ENCODE assay signal across 8 cellular contexts in genomic region chr6:95578106-95578410, GRCh38. TPM values are rescaled to one million over a fixed set of nuclear protein-coding genes. Genes with fewer than 3 reads are reported as not detected.
DNase-seq lines count a peak whose midpoint lies in the region; ATAC-seq and TF ChIP-seq lines count a peak whose summit lies in the region.

No MANE protein-coding gene starts in this region.

- H3K9me3 Mint-ChIP-seq in activated T-cell treated with anti-CD3 and anti-CD28 coated beads, Interleukin-2, amount 50 U/mL, for 4 hours: no peaks in the 10 kb centered on the region
- peaks cover 0 to 2% (median 0%) of the 10 kb centered on the region in 9 donors for H3K9me3 Mint-ChIP-seq in naive thymus-derived CD8-positive, alpha-beta T cell

- ATAC-seq in activated T-cell treated with anti-CD3 and anti-CD28 coated beads, Interleukin-2, amount 50 U/mL, for 4 hours: peak; percentile 16 to 20
- ATAC-seq in HG02610 (IDR thresholded peaks at IDR 0.05; ENCODE audit: unreplicated experiment): peak; percentile 20
- peak; percentile 15 to 20 for ATAC-seq in naive thymus-derived CD8-positive, alpha-beta T cell

- peak overlapping the region; percentile 71 for H3K4me2 ChIP-seq in OCI-LY1 (ENCODE audit: low read length)

- H3K4me1 Mint-ChIP-seq in activated T-cell treated with anti-CD3 and anti-CD28 coated beads, Interleukin-2, amount 50 U/mL, for 4 hours (ENCODE audit: low read depth): peaks cover 46% of the 10 kb centered on the region
- peaks cover 17 to 60% (median 41%) of the 10 kb centered on the region in 4 donors for H3K4me1 Mint-ChIP-seq in naive thymus-derived CD8-positive, alpha-beta T cell

- H2AFZ ChIP-seq in OCI-LY1 (ENCODE audit: low read length): no peak overlapping the region

- no peak for DNase-seq in activated T-cell treated with anti-CD3 and anti-CD28 coated beads, Interleukin-2, amount 50 U/mL, for 4 hours
- DNase-seq in activated T-cell treated with anti-CD3 and anti-CD28 coated beads, Interleukin-2, amount 50 U/mL, for 48 hours: no peak
- no peak for DNase-seq in naive thymus-derived CD8-positive, alpha-beta T cell
- DNase-seq in NCI-H82 treated with DMSO at 0.1 percent for 48 hours (lab: John Stamatoyannopoulos, UW; ENCODE audit: unreplicated experiment) (no peak), epidermal melanocyte (ENCODE audit: insufficient read length, low spot score) (no peak)

- H3K4me3 ChIP-seq in OCI-LY1 (ENCODE audit: low read depth, low read length, poor library complexity, severe bottlenecking) (peak overlapping the region; percentile 78), ectodermal cell (ENCODE audit: insufficient read depth, low read depth, low read length) (peak overlapping the region; percentile 78)

- no peak for TF ChIP-seq CTCF in OCI-LY1 (IDR thresholded peaks at IDR 0.05; ENCODE audit: low read length)

- H3K27ac Mint-ChIP-seq in naive thymus-derived CD8-positive, alpha-beta T cell: peak overlapping the region; percentile 95 to 99 (median 99)

- peaks cover 62% of the 10 kb centered on the region for H3K79me2 ChIP-seq in OCI-LY1 (ENCODE audit: insufficient read depth, low read length)

- H4K20me1 ChIP-seq in OCI-LY1 (ENCODE audit: insufficient read depth, low read length): no peaks in the 10 kb centered on the region

- no peaks in the 10 kb centered on the region for H3K27me3 ChIP-seq in OCI-LY1 (ENCODE audit: insufficient read depth, low read length)
- H3K27me3 ChIP-seq in ectodermal cell (ENCODE audit: control insufficient read depth, insufficient read depth, low read length, poor library complexity, severe bottlenecking): no peaks in the 10 kb centered on the region

- H3F3A ChIP-seq in OCI-LY1 (ENCODE audit: insufficient read depth, low read length): 0 out of 2 replicates have a peak, but pooled peaks cover 5% of the 10 kb centered on the region

- H3K4me3 Mint-ChIP-seq in activated T-cell treated with anti-CD3 and anti-CD28 coated beads, Interleukin-2, amount 50 U/mL, for 4 hours: peak overlapping the region; percentile 88
- H3K4me3 Mint-ChIP-seq in naive thymus-derived CD8-positive, alpha-beta T cell: peak overlapping the region; percentile 87 to 99 (median 96)

- H3K9me3 ChIP-seq in OCI-LY1 (ENCODE audit: low read length) (peaks cover 3% of the 10 kb centered on the region; the same call in 1 of the 2 replicates), ectodermal cell (ENCODE audit: control insufficient read depth, low read length) (no peaks in the 10 kb centered on the region)

- H3K27ac ChIP-seq in OCI-LY1 (ENCODE audit: low read depth, low read length, poor library complexity, severe bottlenecking): peak overlapping the region; percentile 97
- H3K27ac ChIP-seq in ectodermal cell (ENCODE audit: insufficient read depth, low read depth, low read length, poor library complexity, severe bottlenecking): peak overlapping the region; percentile 85

- 8 to 9% methylated on average over 10 of the region's 10 CpGs for WGBS in ectodermal cell, 2 experiments

- peaks cover 31% of the 10 kb centered on the region for H3K4me1 ChIP-seq in OCI-LY1 (ENCODE audit: insufficient read depth, low read length, severe bottlenecking)
- H3K4me1 ChIP-seq in ectodermal cell (ENCODE audit: control insufficient read depth, insufficient read depth, low read length): no peaks in the 10 kb centered on the region

- H3K9me2 ChIP-seq in OCI-LY1 (ENCODE audit: low read depth, low read length): no peaks in the 10 kb centered on the region

- H3K36me3 ChIP-seq in OCI-LY1 (ENCODE audit: insufficient read depth, low read length) (peaks cover 7% of the 10 kb centered on the region), ectodermal cell (ENCODE audit: control insufficient read depth, insufficient read depth, low read length) (no peaks in the 10 kb centered on the region)

- H3K27me3 Mint-ChIP-seq in activated T-cell treated with anti-CD3 and anti-CD28 coated beads, Interleukin-2, amount 50 U/mL, for 4 hours (ENCODE audit: low read depth): no peaks in the 10 kb centered on the region
- H3K27me3 Mint-ChIP-seq in naive thymus-derived CD8-positive, alpha-beta T cell: no peaks in the 10 kb centered on the region

- peak overlapping the region; percentile 94 for H3K9ac ChIP-seq in OCI-LY1 (ENCODE audit: low read length)

- POLR2A ChIA-PET in naive thymus-derived CD8-positive, alpha-beta T cell (lab: Charles Lee): interaction anchor here (1.0 to 2.4 kb wide), 3 partner anchors 10 to 944 kb away, joined by 3 to 6 read pairs (median 3); partner anchors contain the start of gene UFL1

- H3K36me3 Mint-ChIP-seq in activated T-cell treated with anti-CD3 and anti-CD28 coated beads, Interleukin-2, amount 50 U/mL, for 4 hours (ENCODE audit: insufficient read depth): no peaks in the 10 kb centered on the region
- peaks cover 0 to 7% (median 0%) of the 10 kb centered on the region in 3 donors for H3K36me3 Mint-ChIP-seq in naive thymus-derived CD8-positive, alpha-beta T cell

RNA-seq across cellular contexts. Expression of gene MANEA, which starts 0.7 kb away (rescaled TPM):
- total RNA-seq in activated T-cell treated with anti-CD3 and anti-CD28 coated beads, Interleukin-2, amount 50 U/mL, for 4 hours: 10 to 100 TPM; 13.7 to 15.7 (median 14.5) TPM
- polyA plus RNA-seq in ectodermal cell (2013, experiment 1 of 4): 12.8 TPM
- polyA plus RNA-seq in ectodermal cell (2013, experiment 2 of 4): 12.8 TPM
- polyA plus RNA-seq in ectodermal cell (2013, experiment 3 of 4): 12.5 TPM
- polyA plus RNA-seq in ectodermal cell (2013, experiment 4 of 4): 14.8 TPM
- total RNA-seq in naive thymus-derived CD8-positive, alpha-beta T cell: 10 to 100 TPM; 11.8 to 13.2 TPM
- 1 to 10 TPM; 3.4 to 4.5 (median 4.5) TPM for polyA plus RNA-seq in naive thymus-derived CD8-positive, alpha-beta T cell
